Comparison of ENCODE assay signal across 13 cellular contexts in genomic region chr5:5139358-5140050, GRCh38. TPM values are rescaled to one million over a fixed set of nuclear protein-coding genes. Genes with fewer than 3 reads are reported as not detected.
DNase-seq lines count a peak whose midpoint lies in the region; ATAC-seq, FAIRE-seq and TF ChIP-seq lines count a peak whose summit lies in the region.
"Had no signal": no experiment of that assay in that cellular context is flagged by ENCODE, and none has a peak within 500 bp of the region (broad histone marks: within the 10 kb centered on the region; RNA-seq: fewer than 3 reads in every experiment).

No MANE protein-coding gene starts in this region.

- peaks cover 3% of the 10 kb centered on the region for H3K4me1 ChIP-seq in NT2/D1 (ENCODE audit: insufficient read depth, insufficient read length)
- H3K4me1 ChIP-seq in gastroesophageal sphincter: peaks cover 0 to 24% (median 14%) of the 10 kb centered on the region in 3 donors
- H3K4me1 ChIP-seq in testis: peaks cover 7% of the 10 kb centered on the region

- peak overlapping the region; percentile 50 for H3K4me3 Mint-ChIP-seq in osteocyte (ENCODE audit: unreplicated experiment)
- H3K4me3 Mint-ChIP-seq: activated CD4-positive, alpha-beta memory T cell treated with anti-CD3 and anti-CD28 coated beads for 36 hours; CD8-positive, alpha-beta T cell had no signal

- no peak for TF ChIP-seq EP300 in gastroesophageal sphincter (IDR thresholded peaks at IDR 0.05)

- H3K27me3 Mint-ChIP-seq in osteocyte (ENCODE audit: unreplicated experiment): peaks cover 36% of the 10 kb centered on the region

- H3K9ac ChIP-seq in NT2/D1 (ENCODE audit: insufficient read length, low read depth): peak overlapping the region; percentile 86

- H3K36me3 Mint-ChIP-seq in osteocyte (ENCODE audit: unreplicated experiment): no peaks in the 10 kb centered on the region
- H3K36me3 Mint-ChIP-seq: activated CD4-positive, alpha-beta memory T cell treated with anti-CD3 and anti-CD28 coated beads for 36 hours; CD8-positive, alpha-beta T cell had no signal

- H3K4me3 ChIP-seq in NT2/D1 (ENCODE audit: insufficient read length, low read depth): peak overlapping the region; percentile 59
- H3K4me3 ChIP-seq in gastroesophageal sphincter: peak overlapping the region in 1 of 2 donors; percentile 44
- peak overlapping the region in 1 of 2 donors; percentile 53 for H3K4me3 ChIP-seq in testis
- H3K4me3 ChIP-seq: adrenal gland had no signal

- no peak overlapping the region for H3K27ac Mint-ChIP-seq in osteocyte (ENCODE audit: unreplicated experiment)
- H3K27ac Mint-ChIP-seq: activated CD4-positive, alpha-beta memory T cell treated with anti-CD3 and anti-CD28 coated beads for 36 hours; CD8-positive, alpha-beta T cell had no signal

- intact Hi-C loops in testis (cut with DNase I; ENCODE audit: low total_unique reads): loop anchor here (10.0 kb wide), 1 partner anchor 275 kb away; no protein-coding TSS in a partner anchor

- H3K36me3 ChIP-seq in NT2/D1 (ENCODE audit: insufficient read depth, insufficient read length, low read length) (no peaks in the 10 kb centered on the region), gastroesophageal sphincter (no peaks in the 10 kb centered on the region), testis (ENCODE audit: low read depth, missing control alignments) (no peaks in the 10 kb centered on the region)
- H3K36me3 ChIP-seq: adrenal gland had no signal

- peaks cover 26% of the 10 kb centered on the region for H3K27me3 ChIP-seq in NT2/D1 (ENCODE audit: insufficient read depth, insufficient read length)
- peaks cover 55% of the 10 kb centered on the region for H3K27me3 ChIP-seq in gastroesophageal sphincter
- H3K27me3 ChIP-seq in testis: no peaks in the 10 kb centered on the region

- FAIRE-seq in H54 (lab: Jason Lieb, UNC): no peak
- FAIRE-seq: frontal cortex had no signal

- WGBS in gastroesophageal sphincter (ENCODE audit: low coverage in 1 of 2), 2 donors: 0 to 67% methylated on average over 3 to 6 of the region's 65 CpGs
- WGBS in testis, 2 donors: 8 to 37% methylated on average over 5 to 54 of the region's 65 CpGs

- peak overlapping the region in 1 of 4 donors; percentile 37 for H3K27ac ChIP-seq in gastroesophageal sphincter
- no peak overlapping the region for H3K27ac ChIP-seq in testis
- H3K27ac ChIP-seq: adrenal gland had no signal

- TF ChIP-seq CTCF in gastroesophageal sphincter (IDR thresholded peaks at IDR 0.05): no peak
- TF ChIP-seq CTCF in osteocyte (IDR thresholded peaks at IDR 0.05): no peak
- no peak for TF ChIP-seq CTCF in testis (IDR thresholded peaks at IDR 0.05)

- H3K9me3 Mint-ChIP-seq in osteocyte (ENCODE audit: unreplicated experiment): no peaks in the 10 kb centered on the region
- H3K9me3 Mint-ChIP-seq: activated CD4-positive, alpha-beta memory T cell treated with anti-CD3 and anti-CD28 coated beads for 36 hours; CD8-positive, alpha-beta T cell had no signal

- peak; percentile 39 for ATAC-seq in gastroesophageal sphincter
- ATAC-seq in HG03378 (IDR thresholded peaks at IDR 0.05; ENCODE audit: unreplicated experiment): no peak
- ATAC-seq: CD8-positive, alpha-beta T cell had no signal

- peaks cover 9% of the 10 kb centered on the region for H3K4me1 Mint-ChIP-seq in osteocyte (ENCODE audit: unreplicated experiment)

- TF ChIP-seq POLR2A in gastroesophageal sphincter (IDR thresholded peaks at IDR 0.05): no peak
- no peak for TF ChIP-seq POLR2A in H54 (IDR thresholded peaks at IDR 0.05; ENCODE audit: low read depth, low read length)
- TF ChIP-seq POLR2A in testis (IDR thresholded peaks at IDR 0.05): no peak

- no peaks in the 10 kb centered on the region for H3K9me3 ChIP-seq in NT2/D1 (ENCODE audit: insufficient read depth, low read length)
- no peaks in the 10 kb centered on the region for H3K9me3 ChIP-seq in gastroesophageal sphincter
- H3K9me3 ChIP-seq in testis: no peaks in the 10 kb centered on the region
- H3K9me3 ChIP-seq: adrenal gland had no signal

- DNase-seq in COLO668 (lab: John Stamatoyannopoulos, UW; ENCODE audit: unreplicated experiment): peak; percentile 66
- DNase-seq in NT2/D1 (ENCODE audit: low read depth, low spot score): no peak
- no peak for DNase-seq in osteocyte (ENCODE audit: extremely low spot score, unreplicated experiment)
- no peak for DNase-seq in H54 (ENCODE audit: insufficient read length, low spot score)
- no peak for DNase-seq in DMS53 treated with DMSO at 0.1 percent for 48 hours (lab: John Stamatoyannopoulos, UW; ENCODE audit: unreplicated experiment)
- no peak for DNase-seq in testis
- DNase-seq: activated CD4-positive, alpha-beta memory T cell treated with anti-CD3 and anti-CD28 coated beads for 36 hours; adrenal gland; CD8-positive, alpha-beta T cell; NCI-H1436 had no signal

RNA-seq across cellular contexts. Expression of gene ADAMTS16, which starts 0.6 kb away (rescaled TPM):
- under 1 TPM in 2 of 4 donors, not detected in 2; 0.27 to 0.94 TPM for total RNA-seq in gastroesophageal sphincter
- total RNA-seq in osteocyte: not detected in 2 replicates
- total RNA-seq in testis: under 1 TPM; 0.16 to 0.37 TPM
- polyA plus RNA-seq in testis (ENCODE audit: insufficient read depth, low read depth, low replicate concordance): 4.7 TPM
- total RNA-seq: activated CD4-positive, alpha-beta memory T cell treated with anti-CD3 and anti-CD28 coated beads for 36 hours; CD8-positive, alpha-beta T cell had no signal
